20 cellular contexts compared by ENCODE assay signal in genomic region chr5:43099615-43100014, GRCh38.
"Had no signal": no experiment of that assay in that cellular context is flagged by ENCODE, and none has a peak within 500 bp of the region (broad histone marks: within the 10 kb centered on the region; RNA-seq: fewer than 3 reads in every experiment).

No MANE protein-coding gene starts in this region.

- H3K4me3 Mint-ChIP-seq: activated naive CD8-positive, alpha-beta T cell; activated T-helper 1 cell treated with anti-CD3 and anti-CD28 coated beads, Interleukin-12 subunit alpha, Interleukin-12 subunit beta, Interleukin-2, Interleukin-4 antibody, amounts not matched to agents 30 ng/mL and 10 ng/mL and 1 ng/mL, durations not matched to agents 14 hours and 24 hours and 36 hours; naive thymus-derived CD8-positive, alpha-beta T cell had no signal

- H3K27ac ChIP-seq: cardiac muscle cell, epithelial cell of prostate, foreskin keratinocyte, lower lobe of right lung, prostate gland, right atrium auricular region, tibial artery, WERI-Rb-1 had no signal

- H3K27me3 ChIP-seq: cardiac muscle cell, foreskin keratinocyte, right atrium auricular region, tibial artery had no signal

- H3K27ac Mint-ChIP-seq: activated naive CD8-positive, alpha-beta T cell; activated T-helper 1 cell treated with anti-CD3 and anti-CD28 coated beads, Interleukin-12 subunit alpha, Interleukin-12 subunit beta, Interleukin-2, Interleukin-4 antibody, amounts not matched to agents 30 ng/mL and 10 ng/mL and 1 ng/mL, durations not matched to agents 14 hours and 24 hours and 36 hours had no signal

- H3K27me3 Mint-ChIP-seq: activated naive CD8-positive, alpha-beta T cell; naive thymus-derived CD8-positive, alpha-beta T cell had no signal

- ATAC-seq: foreskin keratinocyte; left colon; lower lobe of right lung; naive thymus-derived CD8-positive, alpha-beta T cell; stimulated activated naive CD8-positive, alpha-beta T cell treated with anti-CD3 and anti-CD28 coated beads, Interleukin-15, Interleukin-2, amounts not matched to agents 100 U/mL and 50 U/mL, for 24 hours had no signal

- H3K9me3 Mint-ChIP-seq: activated T-helper 1 cell treated with anti-CD3 and anti-CD28 coated beads, Interleukin-12 subunit alpha, Interleukin-12 subunit beta, Interleukin-2, Interleukin-4 antibody, amounts not matched to agents 30 ng/mL and 10 ng/mL and 1 ng/mL, durations not matched to agents 14 hours and 24 hours and 36 hours; naive thymus-derived CD8-positive, alpha-beta T cell had no signal

- H3K9me3 ChIP-seq: lower lobe of right lung, prostate gland, right atrium auricular region, tibial artery had no signal

- H3K4me1 ChIP-seq: foreskin keratinocyte, lower lobe of right lung, prostate gland, right atrium auricular region, tibial artery had no signal

- DNase-seq: activated CD4-positive, alpha-beta T cell treated with anti-CD3 and anti-CD28 coated beads, Interleukin-2, amount 50 U/mL, for 48 hours; activated gamma-delta T cell treated with Interleukin-2 at 50 U/mL for 16 hours; amniotic stem cell; foreskin keratinocyte; hypothalamus; islet precursor cell; left colon; lower lobe of right lung; naive thymus-derived CD8-positive, alpha-beta T cell; stimulated activated CD4-positive, alpha-beta T cell treated with anti-CD3 and anti-CD28 coated beads, Interleukin-2, amount 100 ng/mL, for 24 hours; stimulated activated naive CD8-positive, alpha-beta T cell treated with anti-CD3 and anti-CD28 coated beads, Interleukin-15, Interleukin-2, amounts not matched to agents 100 U/mL and 50 U/mL, for 24 hours; substantia nigra; tibial artery; WERI-Rb-1 had no signal

- H3K36me3 ChIP-seq: cardiac muscle cell, prostate gland, right atrium auricular region, WERI-Rb-1 had no signal

- H3K4me3 ChIP-seq: cardiac muscle cell, lower lobe of right lung, prostate gland, right atrium auricular region, tibial artery had no signal
